Comparison of ENCODE assay signal across 11 cellular contexts in genomic region chr5:132095077-132095744, GRCh38. TPM values are rescaled to one million over a fixed set of nuclear protein-coding genes. Genes with fewer than 3 reads are reported as not detected.
A peak's percentile ranks its signal among the peaks of the same experiment; 100 is the strongest.
DNase-seq lines count a peak whose midpoint lies in the region; ATAC-seq and TF ChIP-seq lines count a peak whose summit lies in the region.
"Had no signal": no experiment of that assay in that cellular context is flagged by ENCODE, and none has a peak within 500 bp of the region (broad histone marks: within the 10 kb centered on the region; RNA-seq: fewer than 3 reads in every experiment).

No MANE protein-coding gene starts in this region.

- in situ Hi-C loops in brain microvascular endothelial cell (cut with HindIII; ENCODE audit: low pct_ligation_motif_present, low sequenced_read_pairs) (no loop called here), ACHN (cut with HindIII; ENCODE audit: low pct_ligation_motif_present, low pct_unique_long_range_greater_than_20kb, low sequenced_read_pairs) (no loop called here)

- no peak overlapping the region for H3K27ac ChIP-seq in CD4-positive, CD25-positive, alpha-beta regulatory T cell (ENCODE audit: insufficient read depth, low read length, poor library complexity, severe bottlenecking)
- H3K27ac ChIP-seq in brain microvascular endothelial cell (peak overlapping the region; percentile 88), MM.1S (ENCODE audit: low read length) (no peak overlapping the region)

- DNase-seq in CD4-positive, CD25-positive, alpha-beta regulatory T cell = no peak
- DNase-seq in HT1080 (ENCODE audit: low read depth) (peak; percentile 20), brain microvascular endothelial cell (no peak), myocyte (ENCODE audit: low read depth) (peak; percentile 88), ACHN (no peak), MM.1S (no peak)
- DNase-seq: Kasumi-1 had no signal

- no peaks in the 10 kb centered on the region for H3K36me3 ChIP-seq in CD4-positive, CD25-positive, alpha-beta regulatory T cell (ENCODE audit: control insufficient read depth, insufficient read depth, low read length)
- H3K36me3 ChIP-seq in brain microvascular endothelial cell (replicated peaks) (no peaks in the 10 kb centered on the region), MM.1S (replicated peaks; ENCODE audit: insufficient read depth, low read length) (no peaks in the 10 kb centered on the region)

- H3K9me3 ChIP-seq in CD4-positive, CD25-positive, alpha-beta regulatory T cell (ENCODE audit: control insufficient read depth in 2 of 2, low read length in 2 of 2) = no peaks in the 10 kb centered on the region
- H3K9me3 ChIP-seq in MM.1S (replicated peaks; ENCODE audit: insufficient read depth, low read length) = no peaks in the 10 kb centered on the region

- no peaks in the 10 kb centered on the region for H3K27me3 ChIP-seq in CD4-positive, CD25-positive, alpha-beta regulatory T cell (ENCODE audit: control insufficient read depth, insufficient read depth, low read length)
- no peaks in the 10 kb centered on the region for H3K27me3 ChIP-seq in brain microvascular endothelial cell (replicated peaks)
- H3K27me3 ChIP-seq in MM.1S (replicated peaks; ENCODE audit: insufficient read depth, low read length) = no peaks in the 10 kb centered on the region

- no peak overlapping the region for H3K9ac ChIP-seq in MM.1S (ENCODE audit: low read length)

- peaks cover 0 to 3% (median 0%) of the 10 kb centered on the region in 7 donors for H3K9me3 Mint-ChIP-seq in CD4-positive, CD25-positive, alpha-beta regulatory T cell

- no peak overlapping the region for H3K4me2 ChIP-seq in MM.1S (ENCODE audit: low read depth, low read length)

- peaks cover 4% of the 10 kb centered on the region for H3K36me3 Mint-ChIP-seq in CD4-positive, CD25-positive, alpha-beta regulatory T cell

- no peaks in the 10 kb centered on the region for H3K27me3 Mint-ChIP-seq in CD4-positive, CD25-positive, alpha-beta regulatory T cell

- TF ChIP-seq CTCF in brain microvascular endothelial cell (IDR thresholded peaks at IDR 0.05; ENCODE audit: low read depth, low read length, missing control alignments) (no peak), MM.1S (IDR thresholded peaks at IDR 0.05; ENCODE audit: low read length) (no peak)

- H3K4me1 Mint-ChIP-seq in CD4-positive, CD25-positive, alpha-beta regulatory T cell = peaks cover 9 to 16% (median 14%) of the 10 kb centered on the region in 4 donors

- no peak overlapping the region for H3K4me3 ChIP-seq in CD4-positive, CD25-positive, alpha-beta regulatory T cell (ENCODE audit: low read depth, low read length)
- H3K4me3 ChIP-seq in brain microvascular endothelial cell (ENCODE audit: low read depth, low read length) = no peak overlapping the region
- H3K4me3 ChIP-seq in MM.1S (ENCODE audit: low read length) = no peak overlapping the region

- no peaks in the 10 kb centered on the region for H4K20me1 ChIP-seq in MM.1S (ENCODE audit: insufficient read depth, low read length)

- peak overlapping the region in 1 of 3 donors; percentile 29 for H3K27ac Mint-ChIP-seq in CD4-positive, CD25-positive, alpha-beta regulatory T cell

- H3K9me2 ChIP-seq in MM.1S (replicated peaks; ENCODE audit: insufficient read depth, low read length) = no peaks in the 10 kb centered on the region

- H3K4me1 ChIP-seq in CD4-positive, CD25-positive, alpha-beta regulatory T cell (ENCODE audit: control insufficient read depth, insufficient read depth, low read length, poor library complexity, severe bottlenecking) = peaks cover 2% of the 10 kb centered on the region
- peaks cover 22% of the 10 kb centered on the region for H3K4me1 ChIP-seq in MM.1S (ENCODE audit: low read length)

- peaks cover 6% of the 10 kb centered on the region for H3F3A ChIP-seq in MM.1S (ENCODE audit: insufficient read depth, low read length)

- no peaks in the 10 kb centered on the region for H3K79me2 ChIP-seq in MM.1S (ENCODE audit: low read length)

- no peak overlapping the region for H2AFZ ChIP-seq in MM.1S (ENCODE audit: low read length)

- no peak overlapping the region for H3K4me3 Mint-ChIP-seq in CD4-positive, CD25-positive, alpha-beta regulatory T cell

- peak; percentile 10 to 30 for ATAC-seq in CD4-positive, CD25-positive, alpha-beta regulatory T cell (ENCODE audit: low read depth in 2 of 2)
- ATAC-seq in HG03097 (IDR thresholded peaks at IDR 0.05; ENCODE audit: low FRiP score, unreplicated experiment) (no peak), HG03095 (IDR thresholded peaks at IDR 0.05; ENCODE audit: unreplicated experiment) (no peak)

RNA-seq across cellular contexts. Expression of gene CSF2, which starts 21.6 kb away (rescaled TPM):
- not detected for total RNA-seq in CD4-positive, CD25-positive, alpha-beta regulatory T cell
- not detected for polyA plus RNA-seq in CD4-positive, CD25-positive, alpha-beta regulatory T cell
- not detected in 2 replicates for total RNA-seq in HT1080 (2014; rRNA removed; shearing (Covaris generic))
- 0.24 and 0.43 TPM in 2 replicates for polyA plus RNA-seq in HT1080 (2015; cell fraction: cytosol; rRNA removed)
- polyA plus RNA-seq in HT1080 (2015; cell fraction: nucleus; rRNA removed) = not detected in 2 replicates
- not detected in 2 replicates for total RNA-seq in myocyte
- polyA plus RNA-seq in myocyte (2012) = not detected

RNA-seq across cellular contexts. Expression of gene IL3, which starts 34.8 kb away (rescaled TPM):
- not detected for total RNA-seq in CD4-positive, CD25-positive, alpha-beta regulatory T cell
- polyA plus RNA-seq in CD4-positive, CD25-positive, alpha-beta regulatory T cell = not detected
- not detected in 2 replicates for total RNA-seq in HT1080 (2014; rRNA removed; shearing (Covaris generic))
- polyA plus RNA-seq in HT1080 (2015; cell fraction: cytosol; rRNA removed) = not detected in 2 replicates
- not detected in 2 replicates for polyA plus RNA-seq in HT1080 (2015; cell fraction: nucleus; rRNA removed)
- total RNA-seq in myocyte = not detected in 2 replicates
- polyA plus RNA-seq in myocyte (2012) = not detected
- total RNA-seq: Calu3 had no signal
- polyA plus RNA-seq: adipose tissue had no signal

Comparison
In these comparisons a context has a peak if more than half of its experiments do, and no peak if none do; other contexts are left out.
1. ATAC-seq: peak in CD4-positive, CD25-positive, alpha-beta regulatory T cell (2 of 2); none in HG03097 (single experiment) and HG03095 (single experiment).
2. DNase-seq: peak in HT1080 (single experiment) and myocyte (single experiment); none in CD4-positive, CD25-positive, alpha-beta regulatory T cell (0 of 3), brain microvascular endothelial cell (single experiment), ACHN (single experiment) and MM.1S (single experiment).